In genomic region chr5:73437126-73438047, GRCh38 we compare ENCODE assay signal across 7 cellular contexts. TPM values are rescaled to one million over a fixed set of nuclear protein-coding genes. Genes with fewer than 3 reads are reported as not detected.
A peak's percentile ranks its signal among the peaks of the same experiment; 100 is the strongest.
DNase-seq lines count a peak whose midpoint lies in the region; ATAC-seq and TF ChIP-seq lines count a peak whose summit lies in the region.

No MANE protein-coding gene starts in this region.

- peaks cover 9 to 19% (median 14%) of the 10 kb centered on the region in 3 donors for H3K4me1 Mint-ChIP-seq in naive B cell

- no peaks in the 10 kb centered on the region for H3K9me3 ChIP-seq in effector memory CD4-positive, alpha-beta T cell (ENCODE audit: control insufficient read depth, low read length)

- peak overlapping the region in 2 of 6 donors; percentile 62 to 93 for H3K27ac Mint-ChIP-seq in naive B cell

- DNase-seq in GM20000 (ENCODE audit: low spot score) (peak; percentile 64), NCI-H69 (lab: John Stamatoyannopoulos, UW) (peak; percentile 80), naive B cell (peak; percentile 14), GDM1 (lab: John Stamatoyannopoulos, UW) (no peak)
- no peak for DNase-seq in effector memory CD4-positive, alpha-beta T cell

- peaks cover 67 to 89% (median 77%) of the 10 kb centered on the region in 3 donors for H3K27me3 Mint-ChIP-seq in naive B cell

- peak; percentile 7 to 12 for ATAC-seq in naive B cell (ENCODE audit: low read depth in 2 of 2)
- no peak for ATAC-seq in HG02623 (IDR thresholded peaks at IDR 0.05; ENCODE audit: unreplicated experiment)
- ATAC-seq in GM19395 (IDR thresholded peaks at IDR 0.05; ENCODE audit: unreplicated experiment), result no peak

- H3K9me3 Mint-ChIP-seq in naive B cell, result peaks cover 0 to 19% (median 5%) of the 10 kb centered on the region in 7 donors

- peak; percentile 10 for TF ChIP-seq CTCF in GM20000 (IDR thresholded peaks at IDR 0.05; ENCODE audit: extremely low read depth, missing control alignments)

- no peak overlapping the region for H3K27ac ChIP-seq in effector memory CD4-positive, alpha-beta T cell (ENCODE audit: insufficient read depth, low read length, poor library complexity, severe bottlenecking)

- H3K36me3 ChIP-seq in effector memory CD4-positive, alpha-beta T cell (ENCODE audit: control insufficient read depth, insufficient read depth, low read length), result no peaks in the 10 kb centered on the region

- H3K36me3 Mint-ChIP-seq in naive B cell, result peaks cover 0 to 19% of the 10 kb centered on the region in 2 donors

- peak overlapping the region; percentile 27 for H3K4me3 ChIP-seq in effector memory CD4-positive, alpha-beta T cell (ENCODE audit: insufficient read depth, low read depth, low read length, poor library complexity, severe bottlenecking)

- H3K27me3 ChIP-seq in effector memory CD4-positive, alpha-beta T cell (replicated peaks; ENCODE audit: control insufficient read depth, insufficient read depth, low read length, poor library complexity, severe bottlenecking), result peaks cover 75% of the 10 kb centered on the region

- peaks cover 17% of the 10 kb centered on the region for H3K4me1 ChIP-seq in effector memory CD4-positive, alpha-beta T cell (ENCODE audit: control insufficient read depth, insufficient read depth, low read length, poor library complexity, severe bottlenecking)

- H3K4me3 Mint-ChIP-seq in naive B cell, result peak overlapping the region; percentile 48 to 79 (median 74)

RNA-seq across cellular contexts. Expression of gene FOXD1, which starts 11.2 kb away (rescaled TPM):
- polyA plus RNA-seq in naive B cell (ENCODE audit: low read depth in 6 of 6), result not detected

Comparison
In these comparisons a context has a peak if more than half of its experiments do, and no peak if none do; other contexts are left out.
1. DNase-seq: peak in GM20000 (single experiment), NCI-H69 (single experiment) and naive B cell (single experiment); none in effector memory CD4-positive, alpha-beta T cell (0 of 3) and GDM1 (single experiment).
2. ATAC-seq: peak in naive B cell (2 of 2); none in HG02623 (single experiment) and GM19395 (single experiment).